Comparison of ENCODE assay signal across 25 cellular contexts in the genomic region with DNA sequence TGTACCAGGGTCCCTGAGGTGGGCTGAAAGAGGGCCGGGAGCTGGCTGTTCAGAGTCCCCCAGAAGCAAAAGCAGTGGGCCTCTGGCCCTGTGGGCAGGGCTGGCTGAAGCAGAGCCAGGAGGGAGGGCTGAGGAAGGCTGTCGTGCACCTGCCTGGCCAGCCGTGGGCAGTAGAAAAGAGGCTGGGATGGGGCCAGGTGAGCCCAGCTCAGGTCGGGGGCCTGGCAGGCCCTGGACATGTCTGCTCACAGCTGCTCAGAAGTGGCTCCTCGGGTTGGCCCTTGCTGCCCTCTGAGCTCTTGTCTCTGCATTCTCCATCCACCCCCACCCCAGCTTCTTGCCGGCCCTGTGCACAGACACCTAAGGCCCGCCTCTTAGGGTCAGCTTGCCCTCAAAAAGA.
A peak's percentile ranks its signal among the peaks of the same experiment; 100 is the strongest.
DNase-seq lines count a peak whose midpoint lies in the region; ATAC-seq and TF ChIP-seq lines count a peak whose summit lies in the region.
"Had no signal": no experiment of that assay in that cellular context is flagged by ENCODE, and none has a peak within 500 bp of the region (broad histone marks: within the 10 kb centered on the region; RNA-seq: fewer than 3 reads in every experiment).

No MANE protein-coding gene starts in this region.

- no peak overlapping the region for H3K4me3 ChIP-seq in GM23338
- no peak overlapping the region for H3K4me3 ChIP-seq in HUES64 (ENCODE audit: low read length)
- H3K4me3 ChIP-seq in gastroesophageal sphincter, result no peak overlapping the region
- H3K4me3 ChIP-seq in gastrocnemius medialis, result no peak overlapping the region
- H3K4me3 ChIP-seq: coronary artery, PC-9, tibial nerve had no signal

- H3K27me3 Mint-ChIP-seq in GM23338 (ENCODE audit: insufficient read depth, low read depth, poor library complexity), result peaks cover 2% of the 10 kb centered on the region
- H3K27me3 Mint-ChIP-seq: activated CD4-positive, alpha-beta T cell treated with anti-CD3 and anti-CD28 coated beads for 36 hours; CD4-positive, alpha-beta memory T cell; naive thymus-derived CD4-positive, alpha-beta T cell; stimulated activated naive CD8-positive, alpha-beta T cell treated with anti-CD3 and anti-CD28 coated beads, Interleukin-15, Interleukin-2, amounts not matched to agents 100 ng/mL and 50 ng/mL, for 24 hours had no signal

- ATAC-seq in GM23338 (peak; percentile 81), gastroesophageal sphincter (no peak), gastrocnemius medialis (no peak)
- ATAC-seq: activated CD4-positive, alpha-beta T cell treated with anti-CD3 and anti-CD28 coated beads for 36 hours; activated T-cell treated with anti-CD3 and anti-CD28 coated beads, Interleukin-2, amount 50 U/mL, for 4 hours; naive thymus-derived CD4-positive, alpha-beta T cell had no signal

- H3K9me3 Mint-ChIP-seq in GM23338, result peaks cover 5% of the 10 kb centered on the region
- H3K9me3 Mint-ChIP-seq: activated T-cell treated with anti-CD3 and anti-CD28 coated beads, Interleukin-2, amount 50 U/mL, for 4 hours; stimulated activated naive CD8-positive, alpha-beta T cell treated with anti-CD3 and anti-CD28 coated beads, Interleukin-15, Interleukin-2, amounts not matched to agents 100 ng/mL and 50 ng/mL, for 24 hours; T-helper 1 cell treated with Interleukin-12 subunit alpha and Interleukin-12 subunit beta and Interleukin-4 antibody, amounts not matched to agents 30 μg/mL and 1 μg/mL, for 36 hours had no signal

- no peak for TF ChIP-seq EP300 in gastroesophageal sphincter (IDR thresholded peaks at IDR 0.05)

- H3K4me1 ChIP-seq in GM23338 (ENCODE audit: insufficient read depth) (peaks cover 24% of the 10 kb centered on the region), HUES64 (ENCODE audit: insufficient read depth, low read length) (peaks cover 12% of the 10 kb centered on the region), gastroesophageal sphincter (peaks cover 3 to 37% (median 16%) of the 10 kb centered on the region in 3 donors), gastrocnemius medialis (peaks cover 0 to 16% of the 10 kb centered on the region in 2 donors)

- TF ChIP-seq CTCF in GM23338 (conservative IDR thresholded peaks at IDR 0.05; ENCODE audit: low read depth in 2 of 2) (peak in 1 of 2 experiments; percentile 11; a peak in 1 of 4 replicates), gastroesophageal sphincter (IDR thresholded peaks at IDR 0.05) (no peak), gastrocnemius medialis (IDR thresholded peaks at IDR 0.05 in 4 of 5, conservative IDR thresholded peaks at IDR 0.05 in 1 of 5) (no peak)

- in situ Hi-C loops in gastrocnemius medialis (cut with MboI; ENCODE audit: low sequenced_read_pairs in 4 of 4), result no loop called here

- H3K27ac ChIP-seq in GM23338 (ENCODE audit: low read depth) (no peak overlapping the region), HUES64 (ENCODE audit: low read depth, low read length) (no peak overlapping the region), gastroesophageal sphincter (peak overlapping the region in 3 of 4 donors; percentile 44 to 76 (median 47)), gastrocnemius medialis (peak overlapping the region; percentile 47 to 75 (median 70))
- H3K27ac ChIP-seq: PC-9 had no signal

- WGBS in HUES64, result 81% methylated on average over 7 of the region's 7 CpGs
- 76% methylated on average over 5 of the region's 7 CpGs; no CpG with 5 or more reads in 1 of the 2 donors for WGBS in gastroesophageal sphincter (ENCODE audit: low coverage in 1 of 2), 2 donors

- H3K9me3 ChIP-seq in HUES64 (ENCODE audit: insufficient read depth, low read depth, low read length), result no peaks in the 10 kb centered on the region; the same call in 1 of the 2 replicates
- H3K9me3 ChIP-seq in gastroesophageal sphincter, result no peaks in the 10 kb centered on the region
- no peaks in the 10 kb centered on the region for H3K9me3 ChIP-seq in gastrocnemius medialis
- H3K9me3 ChIP-seq: tibial nerve had no signal

- H3K27ac Mint-ChIP-seq in GM23338, result peak overlapping the region; percentile 74; the same call in 1 of the 2 replicates
- H3K27ac Mint-ChIP-seq: activated CD4-positive, alpha-beta T cell treated with anti-CD3 and anti-CD28 coated beads for 36 hours; mesothelial cell of epicardium; naive thymus-derived CD4-positive, alpha-beta T cell; stimulated activated naive CD8-positive, alpha-beta T cell treated with anti-CD3 and anti-CD28 coated beads, Interleukin-15, Interleukin-2, amounts not matched to agents 100 ng/mL and 50 ng/mL, for 24 hours; T-helper 1 cell treated with Interleukin-12 subunit alpha and Interleukin-12 subunit beta and Interleukin-4 antibody, amounts not matched to agents 30 μg/mL and 1 μg/mL, for 36 hours had no signal

- no peaks in the 10 kb centered on the region for H3K79me2 ChIP-seq in GM23338 (replicated peaks; ENCODE audit: insufficient read depth)

- intact Hi-C loops in gastrocnemius medialis (cut with DNase I; ENCODE audit: low total_unique reads), result no loop called here

- H3K27me3 ChIP-seq in GM23338 (ENCODE audit: insufficient read depth) (no peaks in the 10 kb centered on the region), HUES64 (ENCODE audit: insufficient read depth, low read length) (no peaks in the 10 kb centered on the region), gastroesophageal sphincter (no peaks in the 10 kb centered on the region), gastrocnemius medialis (no peaks in the 10 kb centered on the region)
- H3K27me3 ChIP-seq: tibial nerve had no signal

- H3K9me2 ChIP-seq in GM23338 (ENCODE audit: insufficient read depth), result no peaks in the 10 kb centered on the region; the same call in 1 of the 2 replicates

- no peaks in the 10 kb centered on the region; the same call in 1 of the 2 replicates for H3K36me3 ChIP-seq in GM23338 (ENCODE audit: insufficient read depth)
- H3K36me3 ChIP-seq in HUES64 (ENCODE audit: insufficient read depth, low read length), result no peaks in the 10 kb centered on the region
- no peaks in the 10 kb centered on the region for H3K36me3 ChIP-seq in gastroesophageal sphincter
- H3K36me3 ChIP-seq in gastrocnemius medialis, result no peaks in the 10 kb centered on the region
- H3K36me3 ChIP-seq: tibial nerve had no signal

- DNase-seq in GM23338 (ENCODE audit: low spot score) (peak; percentile 38), gastrocnemius medialis (no peak), activated gamma-delta T cell treated with Interleukin-2 at 50 U/mL for 16 hours (no peak), NCI-H2107 (lab: John Stamatoyannopoulos, UW) (no peak)
- DNase-seq in activated CD8-positive, alpha-beta memory T cell treated with anti-CD3 and anti-CD28 coated beads, Interleukin-2, amount 50 U/mL, for 4 hours, result no peak
- DNase-seq: activated CD4-positive, alpha-beta T cell treated with anti-CD3 and anti-CD28 coated beads for 36 hours; activated CD8-positive, alpha-beta memory T cell treated with anti-CD3 and anti-CD28 coated beads for 24 hours; activated naive CD4-positive, alpha-beta T cell; activated T-cell treated with anti-CD3 and anti-CD28 coated beads, Interleukin-2, amount 50 U/mL, for 4 hours; AML-193; CD4-positive, alpha-beta memory T cell; DMS 273 treated with DMSO at 0.1 percent for 48 hours; KBM-7; naive thymus-derived CD4-positive, alpha-beta T cell; NCI-H1436; occipital lobe; PC-9; retina had no signal

- no peak overlapping the region for H3K4me3 Mint-ChIP-seq in GM23338
- H3K4me3 Mint-ChIP-seq: activated CD4-positive, alpha-beta T cell treated with anti-CD3 and anti-CD28 coated beads for 36 hours; activated T-cell treated with anti-CD3 and anti-CD28 coated beads, Interleukin-2, amount 50 U/mL, for 4 hours; CD4-positive, alpha-beta memory T cell; mesothelial cell of epicardium; naive thymus-derived CD4-positive, alpha-beta T cell; stimulated activated naive CD8-positive, alpha-beta T cell treated with anti-CD3 and anti-CD28 coated beads, Interleukin-15, Interleukin-2, amounts not matched to agents 100 ng/mL and 50 ng/mL, for 24 hours; T-helper 1 cell treated with Interleukin-12 subunit alpha and Interleukin-12 subunit beta and Interleukin-4 antibody, amounts not matched to agents 30 μg/mL and 1 μg/mL, for 36 hours had no signal

- H3F3A ChIP-seq in GM23338 (replicated peaks; ENCODE audit: low read depth), result peaks cover 8% of the 10 kb centered on the region; the same call in 1 of the 2 replicates

- H3K4me1 Mint-ChIP-seq in GM23338, result peaks cover 37% of the 10 kb centered on the region
- H3K4me1 Mint-ChIP-seq: activated CD4-positive, alpha-beta T cell treated with anti-CD3 and anti-CD28 coated beads for 36 hours had no signal

- peaks cover 5% of the 10 kb centered on the region; the same call in 2 of the 3 replicates for H3K36me3 Mint-ChIP-seq in GM23338 (ENCODE audit: low read depth)
- H3K36me3 Mint-ChIP-seq: CD4-positive, alpha-beta memory T cell; mesothelial cell of epicardium; naive thymus-derived CD4-positive, alpha-beta T cell had no signal

- H3K9ac ChIP-seq in HUES64 (ENCODE audit: low read depth, low read length), result peak overlapping the region; percentile 1; the same call in 1 of the 2 replicates

- no peak overlapping the region for H3K4me2 ChIP-seq in GM23338
- H3K4me2 ChIP-seq: PC-9 had no signal

- no peaks in the 10 kb centered on the region for H4K20me1 ChIP-seq in GM23338 (replicated peaks; ENCODE audit: insufficient read depth)

- no peak overlapping the region for H2AFZ ChIP-seq in GM23338
- H2AFZ ChIP-seq: PC-9 had no signal

- TF ChIP-seq POLR2A in gastroesophageal sphincter (IDR thresholded peaks at IDR 0.05), result no peak
- TF ChIP-seq POLR2A in gastrocnemius medialis (IDR thresholded peaks at IDR 0.05), result no peak

TF ChIP-seq in GM23338, 12 proteins besides CTCF, POLR2A, EP300 and RAD21 (continues in another document):
- TF ChIP-seq POLR2AphosphoS5 (IDR thresholded peaks at IDR 0.05; ENCODE audit: low read depth), result no peak

Comparison
In these comparisons a context has a peak if more than half of its experiments do, and no peak if none do; other contexts are left out.
1. H3K27ac ChIP-seq: peak in gastroesophageal sphincter (3 of 4) and gastrocnemius medialis (4 of 4); none in GM23338 (single experiment) and HUES64 (single experiment).